Comparison of ENCODE assay signal across 1 cellular context in the genomic region with DNA sequence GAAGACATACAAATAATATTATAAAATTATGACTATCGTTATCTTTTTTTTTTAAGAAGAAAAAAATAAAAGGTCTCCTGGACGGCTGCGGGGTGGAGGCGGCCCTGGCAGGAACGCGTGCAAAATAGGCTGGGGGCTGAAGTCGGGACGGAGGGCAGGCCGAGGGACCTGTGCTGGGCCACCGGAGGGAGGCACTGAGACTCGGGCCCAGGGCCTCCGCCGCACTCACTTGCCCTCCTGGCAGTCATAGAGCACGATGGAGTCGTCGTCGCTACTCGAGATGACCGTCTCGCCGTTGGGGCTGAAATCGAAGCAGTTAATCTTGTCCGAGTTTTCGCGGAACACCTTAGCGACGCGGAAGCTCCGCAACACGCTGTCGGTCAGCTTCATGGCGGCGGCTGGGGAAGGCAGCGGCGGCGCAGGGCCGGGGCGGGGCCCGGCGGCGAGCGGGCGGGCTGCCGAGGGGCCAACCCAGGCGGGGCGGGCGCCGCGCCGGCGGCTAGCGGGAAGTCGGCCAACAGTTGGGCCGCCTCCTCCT.
TF ChIP-seq lines count a peak whose summit lies in the region.

No MANE protein-coding gene starts in this region.

TF ChIP-seq in K562, 482 proteins besides CTCF, POLR2A, EP300 and RAD21 (continued from another document):
- TF ChIP-seq NR2C2 (CRISPR knock-in tag; IDR thresholded peaks at IDR 0.05) (no peak; the same call in 1 of the 2 replicates), NR2C2 (tag; IDR thresholded peaks at IDR 0.05) (peak; percentile 63), XRCC5 (IDR thresholded peaks at IDR 0.05; ENCODE audit: low read depth, low read length) (0 out of 2 replicates have a peak, but pooled peaks have one; percentile 7), RBM22 (IDR thresholded peaks at IDR 0.05; ENCODE audit: low read depth, low read length, poor library complexity, severe bottlenecking) (peak; percentile 25), ARID4B (CRISPR knock-in tag; IDR thresholded peaks at IDR 0.05) (peak; percentile 18; the same call in 1 of the 2 replicates), CAMTA2 (CRISPR knock-in tag; conservative IDR thresholded peaks at IDR 0.05) (no peak), SRF (CRISPR knock-in tag; IDR thresholded peaks at IDR 0.05) (0 out of 4 replicates have a peak, but pooled peaks of 1 of the 2 experiments have one; percentile 36), TEAD4 (IDR thresholded peaks at IDR 0.05; ENCODE audit: low read length) (0 out of 2 replicates have a peak, but pooled peaks have one; percentile 3), TEAD4 (CRISPR knock-in tag; IDR thresholded peaks at IDR 0.05; ENCODE audit: borderline replicate concordance) (no peak), E2F6 (IDR thresholded peaks at IDR 0.05; ENCODE audit: borderline replicate concordance in 1 of 2, extremely low read depth in 1 of 2, insufficient read depth in 1 of 2, insufficient read length in 1 of 2, low read depth in 1 of 2, low read length in 1 of 2, poor library complexity in 1 of 2, severe bottlenecking in 1 of 2) (peak in 1 of 2 experiments; percentile 24), CCNT2 (IDR thresholded peaks at IDR 0.05; ENCODE audit: borderline replicate concordance, extremely low read depth, insufficient read length, low read depth, low read length) (peak; percentile 44), SIN3B (IDR thresholded peaks at IDR 0.05; ENCODE audit: low read depth) (0 out of 2 replicates have a peak, but pooled peaks have one; percentile 28), RBFOX2 (IDR thresholded peaks at IDR 0.05; ENCODE audit: low read depth, low read length) (peak; percentile 72), PHF20 (IDR thresholded peaks at IDR 0.05; ENCODE audit: partially characterized antibody) (no peak), NFRKB (IDR thresholded peaks at IDR 0.05; ENCODE audit: low read depth) (peak; percentile 59; the same call in 1 of the 2 replicates), MYC (IDR thresholded peaks at IDR 0.05; ENCODE audit: low read depth, low read length) (peak; percentile 35; the same call in 1 of the 2 replicates), MYC (CRISPR knock-in tag; IDR thresholded peaks at IDR 0.05; ENCODE audit: borderline replicate concordance, low read depth) (no peak)
- TF ChIP-seq, protein P1, sequence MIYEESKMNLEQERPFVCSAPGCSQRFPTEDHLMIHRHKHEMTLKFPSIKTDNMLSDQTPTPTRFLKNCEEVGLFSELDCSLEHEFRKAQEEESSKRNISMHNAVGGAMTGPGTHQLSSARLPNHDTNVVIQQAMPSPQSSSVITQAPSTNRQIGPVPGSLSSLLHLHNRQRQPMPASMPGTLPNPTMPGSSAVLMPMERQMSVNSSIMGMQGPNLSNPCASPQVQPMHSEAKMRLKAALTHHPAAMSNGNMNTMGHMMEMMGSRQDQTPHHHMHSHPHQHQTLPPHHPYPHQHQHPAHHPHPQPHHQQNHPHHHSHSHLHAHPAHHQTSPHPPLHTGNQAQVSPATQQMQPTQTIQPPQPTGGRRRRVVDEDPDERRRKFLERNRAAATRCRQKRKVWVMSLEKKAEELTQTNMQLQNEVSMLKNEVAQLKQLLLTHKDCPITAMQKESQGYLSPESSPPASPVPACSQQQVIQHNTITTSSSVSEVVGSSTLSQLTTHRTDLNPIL (CRISPR knock-in tag; IDR thresholded peaks at IDR 0.05), result no peak
- TF ChIP-seq, protein P2, sequence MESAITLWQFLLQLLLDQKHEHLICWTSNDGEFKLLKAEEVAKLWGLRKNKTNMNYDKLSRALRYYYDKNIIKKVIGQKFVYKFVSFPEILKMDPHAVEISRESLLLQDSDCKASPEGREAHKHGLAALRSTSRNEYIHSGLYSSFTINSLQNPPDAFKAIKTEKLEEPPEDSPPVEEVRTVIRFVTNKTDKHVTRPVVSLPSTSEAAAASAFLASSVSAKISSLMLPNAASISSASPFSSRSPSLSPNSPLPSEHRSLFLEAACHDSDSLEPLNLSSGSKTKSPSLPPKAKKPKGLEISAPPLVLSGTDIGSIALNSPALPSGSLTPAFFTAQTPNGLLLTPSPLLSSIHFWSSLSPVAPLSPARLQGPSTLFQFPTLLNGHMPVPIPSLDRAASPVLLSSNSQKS (CRISPR knock-in tag; IDR thresholded peaks at IDR 0.05), result no peak
